In genomic region chr10:125200396-125200795, GRCh38 we compare ENCODE assay signal across 23 cellular contexts. TPM values are rescaled to one million over a fixed set of nuclear protein-coding genes. Genes with fewer than 3 reads are reported as not detected.
DNase-seq lines count a peak whose midpoint lies in the region; ATAC-seq and TF ChIP-seq lines count a peak whose summit lies in the region.
"Had no signal": no experiment of that assay in that cellular context is flagged by ENCODE, and none has a peak within 500 bp of the region (broad histone marks: within the 10 kb centered on the region; RNA-seq: fewer than 3 reads in every experiment).

No MANE protein-coding gene starts in this region.

- H3K79me2 ChIP-seq in mammary epithelial cell (ENCODE audit: insufficient read depth, low read length), result no peaks in the 10 kb centered on the region

- no peaks in the 10 kb centered on the region for H3K36me3 ChIP-seq in mammary epithelial cell (ENCODE audit: insufficient read depth, low read length)

- CTCF ChIA-PET in mammary epithelial cell (lab: Charles Lee; ENCODE audit: low non-redundant PET), result no interaction called here

- no peak overlapping the region for H3K4me3 ChIP-seq in mammary epithelial cell (replicated peaks in 1 of 3; ENCODE audit: insufficient read depth in 1 of 3, low read depth in 2 of 3, low read length in 3 of 3)
- H3K4me3 ChIP-seq: SK-N-MC had no signal

- dilution Hi-C loops in mammary epithelial cell (cut with HindIII; ENCODE audit: low sequenced_read_pairs), result no loop called here

- no peak for TF ChIP-seq CTCF in mammary epithelial cell (conservative IDR thresholded peaks at IDR 0.05 in 1 of 2, IDR thresholded peaks at IDR 0.05 in 1 of 2; ENCODE audit: extremely low read depth in 1 of 2, insufficient read depth in 1 of 2, low read depth in 1 of 2, low read length in 2 of 2)
- no peak for TF ChIP-seq CTCF in nephron progenitor cell (IDR thresholded peaks at IDR 0.05)
- TF ChIP-seq CTCF in type B pancreatic cell (conservative IDR thresholded peaks at IDR 0.05), result no peak

- H2AFZ ChIP-seq in mammary epithelial cell (ENCODE audit: low read depth, low read length), result no peak overlapping the region

- H3K9me3 ChIP-seq in mammary epithelial cell (replicated peaks; ENCODE audit: insufficient read depth, low read length), result no peaks in the 10 kb centered on the region
- no peaks in the 10 kb centered on the region for H3K9me3 ChIP-seq in T-helper 17 cell (ENCODE audit: control insufficient read depth, low read length, poor library complexity, severe bottlenecking)

- peaks cover 21% of the 10 kb centered on the region for H3K4me1 ChIP-seq in mammary epithelial cell (ENCODE audit: insufficient read depth, low read length)

- no peak overlapping the region for H3K27ac ChIP-seq in mammary epithelial cell (ENCODE audit: insufficient read depth, low read depth, low read length)
- H3K27ac ChIP-seq: 22Rv1, SK-N-MC had no signal

- intact Hi-C loops in mammary epithelial cell (cut with micrococcal nuclease), result loop anchor here (2.0 kb wide), 1 partner anchor 64 kb away; no protein-coding TSS in a partner anchor

- H3K9me3 Mint-ChIP-seq in nephron progenitor cell (no peaks in the 10 kb centered on the region), type B pancreatic cell (no peaks in the 10 kb centered on the region)
- H3K9me3 Mint-ChIP-seq: CD14-positive monocyte; CD8-positive, alpha-beta memory T cell had no signal

- H3K4me2 ChIP-seq in mammary epithelial cell (ENCODE audit: insufficient read depth, low read depth, low read length), result peak overlapping the region; percentile 50

- peak; percentile 2 for DNase-seq in DMS 273 (lab: John Stamatoyannopoulos, UW; ENCODE audit: unreplicated experiment)
- DNase-seq in DMS 273 treated with DMSO at 0.1 percent for 48 hours (lab: John Stamatoyannopoulos, UW), result no peak
- DNase-seq in mammary epithelial cell, result no peak
- DNase-seq in nephron progenitor cell, result no peak
- no peak for DNase-seq in T-helper 17 cell
- DNase-seq in type B pancreatic cell (ENCODE audit: extremely low spot score, unreplicated experiment), result no peak
- no peak for DNase-seq in T1000 (lab: John Stamatoyannopoulos, UW)
- DNase-seq: CD8-positive, alpha-beta memory T cell; DMS153; DND-41; Karpas-422; MV-4-11; NCI-H1105; NCI-H146; NCI-H1930; NCI-H446 treated with DMSO at 0.1 percent for 48 hours; NCI-H526; NCI-H82; SIG-M5 had no signal

- H3K4me1 Mint-ChIP-seq in nephron progenitor cell, result peaks cover 6% of the 10 kb centered on the region
- no peaks in the 10 kb centered on the region for H3K4me1 Mint-ChIP-seq in T-helper 17 cell
- no peaks in the 10 kb centered on the region for H3K4me1 Mint-ChIP-seq in type B pancreatic cell (ENCODE audit: unreplicated experiment)
- H3K4me1 Mint-ChIP-seq: B cell; CD14-positive monocyte; CD8-positive, alpha-beta memory T cell had no signal

- no peaks in the 10 kb centered on the region for H3K27me3 ChIP-seq in mammary epithelial cell (ENCODE audit: insufficient read depth, low read length)

- H3K27ac Mint-ChIP-seq in nephron progenitor cell (peak overlapping the region; percentile 45), T-helper 17 cell (no peak overlapping the region), type B pancreatic cell (no peak overlapping the region)
- H3K27ac Mint-ChIP-seq: B cell; CD14-positive monocyte; CD8-positive, alpha-beta memory T cell had no signal

- BruUV-seq in mammary epithelial cell (replicated peaks; lab: Mats Ljungman, UMichigan), result no TSS peak

- H3K27me3 Mint-ChIP-seq in nephron progenitor cell (ENCODE audit: low read depth, poor library complexity) (peaks cover 27% of the 10 kb centered on the region), T-helper 17 cell (peaks cover 16% of the 10 kb centered on the region), type B pancreatic cell (peaks cover 2% of the 10 kb centered on the region)

- 94% methylated on average over 3 of the region's 3 CpGs for WGBS in mammary epithelial cell (ENCODE audit: low coverage, missing lambda C conversion rate)

- no peaks in the 10 kb centered on the region for H3K36me3 Mint-ChIP-seq in nephron progenitor cell (ENCODE audit: low read depth)
- no peaks in the 10 kb centered on the region for H3K36me3 Mint-ChIP-seq in T-helper 17 cell (ENCODE audit: low read depth)
- H3K36me3 Mint-ChIP-seq in type B pancreatic cell, result no peaks in the 10 kb centered on the region
- H3K36me3 Mint-ChIP-seq: CD14-positive monocyte; CD8-positive, alpha-beta memory T cell had no signal

- H3K4me3 Mint-ChIP-seq in nephron progenitor cell (no peak overlapping the region), T-helper 17 cell (no peak overlapping the region), type B pancreatic cell (no peak overlapping the region)
- H3K4me3 Mint-ChIP-seq: B cell; CD14-positive monocyte; CD8-positive, alpha-beta memory T cell had no signal

- no peak for ATAC-seq in T-helper 17 cell

- no peak overlapping the region for H3K9ac ChIP-seq in mammary epithelial cell (ENCODE audit: insufficient read depth, low read length)

- in situ Hi-C loops in mammary epithelial cell (cut with MboI; ENCODE audit: low sequenced_read_pairs in 2 of 2), result no loop called here

- no peaks in the 10 kb centered on the region for H4K20me1 ChIP-seq in mammary epithelial cell (ENCODE audit: insufficient read depth, low read length)

RNA-seq across cellular contexts. Expression of gene CTBP2, which starts 40.0 kb away (rescaled TPM):
- total RNA-seq in mammary epithelial cell (100 to 1,000 TPM; 111 to 126 TPM), T-helper 17 cell (1 to 10 TPM; 1.3 to 1.5 TPM), type B pancreatic cell (ENCODE audit: low replicate concordance) (101 and 113 TPM in 2 replicates)
- 141 TPM for polyA plus RNA-seq in mammary epithelial cell
- polyA minus RNA-seq in mammary epithelial cell, result 123 TPM

Comparison
In these comparisons a context has a peak if more than half of its experiments do, and no peak if none do; other contexts are left out.
1. RNA of gene CTBP2, which starts 40.0 kb away (total RNA-seq): 111 to 126 TPM in mammary epithelial cell and 101 to 113 TPM in type B pancreatic cell; 1.3 to 1.5 TPM in T-helper 17 cell; every median in the first group is over 10 times any median in the second.